Comparison of ENCODE assay signal across 1 cellular context in the genomic region with DNA sequence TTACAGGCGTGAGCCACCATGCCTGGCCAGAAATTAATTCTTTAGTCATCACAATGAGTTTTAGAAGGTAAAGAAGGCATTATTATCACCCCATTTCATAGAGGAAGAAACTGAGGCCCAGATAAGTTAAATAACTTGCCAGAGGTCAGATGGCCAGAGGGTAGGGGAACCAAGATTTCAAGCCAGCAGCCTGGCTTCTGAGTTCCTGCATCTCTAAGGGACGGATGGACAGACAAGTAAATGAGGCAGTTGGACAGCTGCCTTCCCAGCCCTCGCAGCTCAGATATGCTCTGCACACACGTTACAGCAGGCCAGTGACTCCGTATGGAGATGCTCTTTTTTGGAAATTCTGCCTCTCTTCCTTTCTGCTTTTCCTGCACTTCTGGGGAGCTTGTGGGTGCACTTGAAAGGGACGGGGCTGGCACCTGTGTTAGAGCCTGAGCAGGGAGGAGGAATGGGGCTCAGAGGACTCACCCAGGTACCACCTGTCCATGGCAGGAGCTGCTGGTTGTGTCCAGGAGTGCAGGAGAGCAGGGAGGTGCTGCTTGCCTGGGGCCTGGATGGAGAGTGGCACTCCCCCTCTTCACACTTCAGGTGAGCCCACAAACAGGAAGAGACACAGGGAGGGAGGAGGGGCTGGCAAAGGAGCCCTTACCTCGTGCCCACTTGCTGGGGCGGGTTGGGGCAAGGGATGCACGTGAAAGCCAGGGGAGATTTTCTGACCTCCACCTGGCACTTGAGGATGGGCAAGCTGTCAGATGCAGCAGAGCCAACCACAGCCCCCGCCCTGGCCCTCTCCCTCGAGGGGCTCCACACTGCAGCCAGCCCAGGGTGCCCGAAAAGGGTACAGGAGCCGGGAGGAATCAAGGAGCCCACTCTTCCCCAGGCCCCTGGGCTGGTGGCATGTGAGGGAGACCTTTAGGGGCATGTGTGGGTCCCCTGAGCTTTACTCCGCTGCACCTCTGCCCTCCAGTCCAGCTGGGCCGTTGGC.
TF ChIP-seq lines count a peak whose summit lies in the region.

No MANE protein-coding gene starts in this region.

TF ChIP-seq in A549, 52 proteins besides CTCF, POLR2A, EP300 and RAD21 (continued from another document):
- TF ChIP-seq, protein P1, sequence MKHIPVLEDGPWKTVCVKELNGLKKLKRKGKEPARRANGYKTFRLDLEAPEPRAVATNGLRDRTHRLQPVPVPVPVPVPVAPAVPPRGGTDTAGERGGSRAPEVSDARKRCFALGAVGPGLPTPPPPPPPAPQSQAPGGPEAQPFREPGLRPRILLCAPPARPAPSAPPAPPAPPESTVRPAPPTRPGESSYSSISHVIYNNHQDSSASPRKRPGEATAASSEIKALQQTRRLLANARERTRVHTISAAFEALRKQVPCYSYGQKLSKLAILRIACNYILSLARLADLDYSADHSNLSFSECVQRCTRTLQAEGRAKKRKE (CRISPR knock-in tag; IDR thresholded peaks at IDR 0.05; ENCODE audit: low read depth): no peak
- TF ChIP-seq, protein P2, sequence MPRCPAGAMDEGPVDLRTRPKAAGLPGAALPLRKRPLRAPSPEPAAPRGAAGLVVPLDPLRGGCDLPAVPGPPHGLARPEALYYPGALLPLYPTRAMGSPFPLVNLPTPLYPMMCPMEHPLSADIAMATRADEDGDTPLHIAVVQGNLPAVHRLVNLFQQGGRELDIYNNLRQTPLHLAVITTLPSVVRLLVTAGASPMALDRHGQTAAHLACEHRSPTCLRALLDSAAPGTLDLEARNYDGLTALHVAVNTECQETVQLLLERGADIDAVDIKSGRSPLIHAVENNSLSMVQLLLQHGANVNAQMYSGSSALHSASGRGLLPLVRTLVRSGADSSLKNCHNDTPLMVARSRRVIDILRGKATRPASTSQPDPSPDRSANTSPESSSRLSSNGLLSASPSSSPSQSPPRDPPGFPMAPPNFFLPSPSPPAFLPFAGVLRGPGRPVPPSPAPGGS (IDR thresholded peaks at IDR 0.05): no peak
- TF ChIP-seq, protein P3, sequence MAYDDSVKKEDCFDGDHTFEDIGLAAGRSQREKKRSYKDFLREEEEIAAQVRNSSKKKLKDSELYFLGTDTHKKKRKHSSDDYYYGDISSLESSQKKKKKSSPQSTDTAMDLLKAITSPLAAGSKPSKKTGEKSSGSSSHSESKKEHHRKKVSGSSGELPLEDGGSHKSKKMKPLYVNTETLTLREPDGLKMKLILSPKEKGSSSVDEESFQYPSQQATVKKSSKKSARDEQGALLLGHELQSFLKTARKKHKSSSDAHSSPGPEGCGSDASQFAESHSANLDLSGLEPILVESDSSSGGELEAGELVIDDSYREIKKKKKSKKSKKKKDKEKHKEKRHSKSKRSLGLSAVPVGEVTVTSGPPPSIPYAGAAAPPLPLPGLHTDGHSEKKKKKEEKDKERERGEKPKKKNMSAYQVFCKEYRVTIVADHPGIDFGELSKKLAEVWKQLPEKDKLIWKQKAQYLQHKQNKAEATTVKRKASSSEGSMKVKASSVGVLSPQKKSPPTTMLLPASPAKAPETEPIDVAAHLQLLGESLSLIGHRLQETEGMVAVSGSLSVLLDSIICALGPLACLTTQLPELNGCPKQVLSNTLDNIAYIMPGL (CRISPR knock-in tag; IDR thresholded peaks at IDR 0.05; ENCODE audit: borderline replicate concordance): no peak
- TF ChIP-seq MAZ (IDR thresholded peaks at IDR 0.05; ENCODE audit: borderline replicate concordance, low read depth, low read length): no peak
